Comparison of ENCODE assay signal across 12 cellular contexts in genomic region chr6:99993533-99994251, GRCh38. TPM values are rescaled to one million over a fixed set of nuclear protein-coding genes. Genes with fewer than 3 reads are reported as not detected.
DNase-seq lines count a peak whose midpoint lies in the region; ATAC-seq and TF ChIP-seq lines count a peak whose summit lies in the region.
"Had no signal": no experiment of that assay in that cellular context is flagged by ENCODE, and none has a peak within 500 bp of the region (broad histone marks: within the 10 kb centered on the region; RNA-seq: fewer than 3 reads in every experiment).

Gene MCHR2 (minus strand): TSS chr6:99994223. CDS start chr6:99956147, 38,076 bp downstream.

- TF ChIP-seq CTCF in cardiac muscle cell (IDR thresholded peaks at IDR 0.05; ENCODE audit: low read depth, low read length): no peak
- no peak for TF ChIP-seq CTCF in right atrium auricular region (IDR thresholded peaks at IDR 0.05)
- TF ChIP-seq CTCF in epithelial cell of proximal tubule (conservative IDR thresholded peaks at IDR 0.05; ENCODE audit: low read depth, low read length): no peak
- no peak for TF ChIP-seq CTCF in neural crest cell (conservative IDR thresholded peaks at IDR 0.05)

- DNase-seq in cardiac muscle cell (ENCODE audit: low read depth in 1 of 2, low spot score in 1 of 2): peak in 1 of 2 donors; percentile 38
- DNase-seq in right atrium auricular region (ENCODE audit: low spot score): no peak
- DNase-seq in epithelial cell of proximal tubule (ENCODE audit: low read depth): no peak
- no peak for DNase-seq in neural crest cell (ENCODE audit: low read depth, low spot score)
- no peak for DNase-seq in A172 (ENCODE audit: low spot score)
- DNase-seq in stimulated activated CD4-positive, alpha-beta T cell treated with anti-CD3 and anti-CD28 coated beads, Interleukin-2, amount 100 ng/mL, for 48 hours: no peak
- DNase-seq: left colon had no signal

- H3K4me1 ChIP-seq in cardiac muscle cell (ENCODE audit: low read depth) (no peaks in the 10 kb centered on the region), right atrium auricular region (no peaks in the 10 kb centered on the region)

- TF ChIP-seq POLR2A in GM18505 (IDR thresholded peaks at IDR 0.05; ENCODE audit: borderline replicate concordance, extremely low read depth, insufficient read depth, insufficient read length): no peak

- H3K9me3 Mint-ChIP-seq in neural crest cell: peaks cover 2% of the 10 kb centered on the region
- H3K9me3 Mint-ChIP-seq: activated T-helper 17 cell treated with anti-CD3 and anti-CD28 coated beads, Interleukin-2, amount 50 U/mL, for 72 hours had no signal

- H3K27ac ChIP-seq in cardiac muscle cell (no peak within 1 kb of the TSS), right atrium auricular region (no peak within 1 kb of the TSS)
- H3K27ac ChIP-seq: tibial nerve had no signal

- ATAC-seq in GM18505 (IDR thresholded peaks at IDR 0.05; ENCODE audit: unreplicated experiment) (no peak), GM18867 (IDR thresholded peaks at IDR 0.05; ENCODE audit: unreplicated experiment) (no peak)
- ATAC-seq: activated T-helper 17 cell treated with anti-CD3 and anti-CD28 coated beads, Interleukin-2, amount 50 U/mL, for 72 hours; left colon had no signal

- H3K36me3 ChIP-seq in cardiac muscle cell (no peaks in the 10 kb centered on the region), right atrium auricular region (no peaks in the 10 kb centered on the region)
- H3K36me3 ChIP-seq: tibial nerve had no signal

- H3K27ac Mint-ChIP-seq in neural crest cell (ENCODE audit: unreplicated experiment): no peak within 1 kb of the TSS
- H3K27ac Mint-ChIP-seq: activated T-helper 17 cell treated with anti-CD3 and anti-CD28 coated beads, Interleukin-2, amount 50 U/mL, for 72 hours had no signal

- no peaks in the 10 kb centered on the region for H3K9me3 ChIP-seq in cardiac muscle cell (ENCODE audit: low read depth)
- H3K9me3 ChIP-seq in right atrium auricular region: no peaks in the 10 kb centered on the region
- H3K9me3 ChIP-seq: tibial nerve had no signal

- no peaks in the 10 kb centered on the region for H3K36me3 Mint-ChIP-seq in neural crest cell (ENCODE audit: low read depth)

- H3K27me3 ChIP-seq in cardiac muscle cell (peaks cover 65% of the 10 kb centered on the region), right atrium auricular region (peaks cover 3 to 9% of the 10 kb centered on the region in 2 donors)

- H3K4me3 Mint-ChIP-seq in neural crest cell: peak within 1 kb of the TSS; percentile 88
- H3K4me3 Mint-ChIP-seq: activated T-helper 17 cell treated with anti-CD3 and anti-CD28 coated beads, Interleukin-2, amount 50 U/mL, for 72 hours had no signal

- peaks cover 73% of the 10 kb centered on the region for H3K27me3 Mint-ChIP-seq in neural crest cell (ENCODE audit: low read depth)

- peak within 1 kb of the TSS; percentile 36 for H3K4me3 ChIP-seq in cardiac muscle cell
- peak within 1 kb of the TSS in 1 of 2 donors; percentile 10 for H3K4me3 ChIP-seq in right atrium auricular region
- peak within 1 kb of the TSS; percentile 11 for H3K4me3 ChIP-seq in epithelial cell of proximal tubule (ENCODE audit: low read depth, low read length)

- peaks cover 15% of the 10 kb centered on the region for H3K4me1 Mint-ChIP-seq in neural crest cell
- H3K4me1 Mint-ChIP-seq: activated T-helper 17 cell treated with anti-CD3 and anti-CD28 coated beads, Interleukin-2, amount 50 U/mL, for 72 hours had no signal

RNA-seq across cellular contexts. Expression of gene MCHR2, which starts in this region (rescaled TPM):
- total RNA-seq in cardiac muscle cell: not detected in 2 replicates
- polyA plus RNA-seq in cardiac muscle cell: not detected in 2 replicates
- total RNA-seq in right atrium auricular region: not detected
- not detected in 2 replicates for total RNA-seq in epithelial cell of proximal tubule
- not detected in 2 replicates for total RNA-seq in neural crest cell
- 0.14 TPM in 1 of 2 replicates, not detected in the other for total RNA-seq in A172 (2014; rRNA removed; shearing (Covaris generic))
- total RNA-seq: activated T-helper 17 cell treated with anti-CD3 and anti-CD28 coated beads, Interleukin-2, amount 50 U/mL, for 72 hours; dermis microvascular lymphatic vessel endothelial cell; left colon; tibial nerve had no signal
